Comparison of ENCODE assay signal across 17 cellular contexts in the genomic region with DNA sequence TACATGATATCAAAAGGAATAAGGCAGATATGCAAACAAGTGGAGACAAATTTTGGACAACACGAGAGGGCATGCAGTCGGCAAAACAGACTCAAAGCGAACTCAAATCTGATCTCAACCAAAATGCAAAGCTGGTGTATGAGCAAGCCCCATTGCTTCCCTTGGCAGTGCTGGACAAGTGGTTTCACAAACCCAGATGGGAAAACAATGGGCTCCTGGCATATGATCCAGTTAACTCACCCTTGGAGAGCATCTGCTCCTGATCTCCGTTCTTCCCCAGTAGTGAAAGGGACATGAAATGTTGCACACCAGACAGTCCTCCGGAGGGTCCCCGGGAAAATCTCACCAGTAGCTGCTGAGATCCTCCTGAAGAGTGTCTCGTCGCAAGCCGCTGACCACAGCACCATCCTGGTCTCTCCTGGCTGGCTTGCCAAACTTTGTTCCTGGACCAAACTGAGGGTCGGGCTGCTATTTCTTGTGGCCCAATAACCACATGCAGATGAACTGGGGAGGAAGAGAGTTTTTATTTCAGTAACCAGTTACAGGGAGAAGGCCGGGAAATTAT.
"Had no signal": no experiment of that assay in that cellular context is flagged by ENCODE, and none has a peak within 500 bp of the region (broad histone marks: within the 10 kb centered on the region; RNA-seq: fewer than 3 reads in every experiment).

No MANE protein-coding gene starts in this region.

- H3K4me3 ChIP-seq: gastroesophageal sphincter, right atrium auricular region, tibial nerve had no signal

- H3K9me3 Mint-ChIP-seq: activated T-cell treated with anti-CD3 and anti-CD28 coated beads, Interleukin-2, amount 50 U/mL, for 24 hours; nephron progenitor cell; T-helper 2 cell treated with Interferon-gamma antibody and Interleukin-4, amounts not matched to agents 5 μg/mL and 100 μg/mL, for 36 hours had no signal

- H3K27me3 ChIP-seq: brain microvascular endothelial cell, gastroesophageal sphincter, right atrium auricular region, tibial nerve had no signal

- H3K4me1 ChIP-seq: gastroesophageal sphincter, right atrium auricular region had no signal

- H3K9me3 ChIP-seq: gastroesophageal sphincter, right atrium auricular region, tibial nerve had no signal

- DNase-seq: activated CD4-positive, alpha-beta T cell treated with anti-CD3 and anti-CD28 coated beads, Interleukin-2, amount 50 U/mL, for 48 hours; activated CD8-positive, alpha-beta memory T cell treated with anti-CD3 and anti-CD28 coated beads, Interleukin-2, amount 10 ng/mL, durations not matched to agents 7 days and 5 days; activated effector memory CD4-positive, alpha-beta T cell treated with anti-CD3 and anti-CD28 coated beads, Interleukin-2, amount 50 U/mL, for 16 hours; activated T-cell treated with anti-CD3 and anti-CD28 coated beads, Interleukin-2, amount 50 U/mL, for 24 hours; brain microvascular endothelial cell; hypothalamus; kidney glomerular epithelial cell; mesendoderm; nephron progenitor cell; small intestine had no signal

- H3K4me1 Mint-ChIP-seq: activated CD8-positive, alpha-beta memory T cell treated with anti-CD3 and anti-CD28 coated beads, Interleukin-2, amount 10 ng/mL, durations not matched to agents 7 days and 5 days had no signal

- H3K36me3 Mint-ChIP-seq: activated CD8-positive, alpha-beta memory T cell treated with anti-CD3 and anti-CD28 coated beads, Interleukin-2, amount 10 ng/mL, durations not matched to agents 7 days and 5 days; activated naive CD8-positive, alpha-beta T cell had no signal

- ATAC-seq: activated CD4-positive, CD25-positive, alpha-beta regulatory T cell treated with anti-CD3 and anti-CD28 coated beads, Interleukin-2, amount 50 U/mL, for 24 hours; activated CD8-positive, alpha-beta memory T cell treated with anti-CD3 and anti-CD28 coated beads, Interleukin-2, amount 10 ng/mL, durations not matched to agents 7 days and 5 days; esophagus mucosa; gastroesophageal sphincter had no signal

- H3K4me3 Mint-ChIP-seq: activated CD8-positive, alpha-beta memory T cell treated with anti-CD3 and anti-CD28 coated beads, Interleukin-2, amount 10 ng/mL, durations not matched to agents 7 days and 5 days; activated naive CD8-positive, alpha-beta T cell; activated T-cell treated with anti-CD3 and anti-CD28 coated beads, Interleukin-2, amount 50 U/mL, for 24 hours; nephron progenitor cell; T-helper 2 cell treated with Interferon-gamma antibody and Interleukin-4, amounts not matched to agents 5 μg/mL and 100 μg/mL, for 36 hours had no signal

- H3K36me3 ChIP-seq: brain microvascular endothelial cell, gastroesophageal sphincter, right atrium auricular region, tibial nerve had no signal

- H3K27ac Mint-ChIP-seq: activated CD8-positive, alpha-beta memory T cell treated with anti-CD3 and anti-CD28 coated beads, Interleukin-2, amount 10 ng/mL, durations not matched to agents 7 days and 5 days; activated naive CD8-positive, alpha-beta T cell; activated T-cell treated with anti-CD3 and anti-CD28 coated beads, Interleukin-2, amount 50 U/mL, for 24 hours; nephron progenitor cell; T-helper 2 cell treated with Interferon-gamma antibody and Interleukin-4, amounts not matched to agents 5 μg/mL and 100 μg/mL, for 36 hours had no signal

- H3K27ac ChIP-seq: brain microvascular endothelial cell, gastroesophageal sphincter, right atrium auricular region, tibial nerve had no signal
